In genomic region chr7:67019562-67020390, GRCh38 we compare ENCODE assay signal across 15 cellular contexts. TPM values are rescaled to one million over a fixed set of nuclear protein-coding genes. Genes with fewer than 3 reads are reported as not detected.
DNase-seq lines count a peak whose midpoint lies in the region; ATAC-seq, FAIRE-seq and TF ChIP-seq lines count a peak whose summit lies in the region.
"Had no signal": no experiment of that assay in that cellular context is flagged by ENCODE, and none has a peak within 500 bp of the region (broad histone marks: within the 10 kb centered on the region; RNA-seq: fewer than 3 reads in every experiment).

No MANE protein-coding gene starts in this region.

- CTCF ChIA-PET in activated CD4-positive, alpha-beta memory T cell treated with anti-CD3 and anti-CD28 coated beads, Interleukin-2, amount 10 ng/mL, durations not matched to agents 7 days and 5 days (lab: Charles Lee): interaction anchor here (0.9 to 1.7 kb wide), 3 partner anchors 13 to 283 kb away, joined by 3 to 6 read pairs (median 4); no protein-coding TSS in a partner anchor

- no peaks in the 10 kb centered on the region for H3K9me3 ChIP-seq in sigmoid colon
- H3K9me3 ChIP-seq: BE2C, upper lobe of left lung had no signal

- H3K4me1 Mint-ChIP-seq in activated CD4-positive, alpha-beta memory T cell treated with anti-CD3 and anti-CD28 coated beads, Interleukin-2, amount 10 ng/mL, durations not matched to agents 7 days and 5 days: peaks cover 16% of the 10 kb centered on the region

- POLR2A ChIA-PET in activated CD4-positive, alpha-beta memory T cell treated with anti-CD3 and anti-CD28 coated beads, Interleukin-2, amount 10 ng/mL, durations not matched to agents 7 days and 5 days (lab: Charles Lee): interaction anchor here (0.6 to 1.6 kb wide), 3 partner anchors 21 to 175 kb away, joined by 3 to 5 read pairs (median 3); partner anchors contain the start of gene TYW1

- no peak overlapping the region for H3K4me3 Mint-ChIP-seq in activated CD4-positive, alpha-beta memory T cell treated with anti-CD3 and anti-CD28 coated beads, Interleukin-2, amount 10 ng/mL, durations not matched to agents 7 days and 5 days

- no peaks in the 10 kb centered on the region for H3K27me3 ChIP-seq in sigmoid colon
- H3K27me3 ChIP-seq: BE2C, upper lobe of left lung had no signal

- H3K36me3 ChIP-seq in sigmoid colon: peaks cover 12 to 87% (median 42%) of the 10 kb centered on the region in 4 donors

- intact Hi-C loops in sigmoid colon (cut with DNase I): no loop called here

- ATAC-seq in GM21576 (IDR thresholded peaks at IDR 0.05; ENCODE audit: unreplicated experiment): no peak

- H3K36me3 Mint-ChIP-seq in activated CD4-positive, alpha-beta memory T cell treated with anti-CD3 and anti-CD28 coated beads, Interleukin-2, amount 10 ng/mL, durations not matched to agents 7 days and 5 days (ENCODE audit: low read depth): peaks cover 43% of the 10 kb centered on the region

- peak overlapping the region; percentile 61 for H3K27ac Mint-ChIP-seq in activated CD4-positive, alpha-beta memory T cell treated with anti-CD3 and anti-CD28 coated beads, Interleukin-2, amount 10 ng/mL, durations not matched to agents 7 days and 5 days

- no peaks in the 10 kb centered on the region for H3K4me1 ChIP-seq in sigmoid colon
- H3K4me1 ChIP-seq: upper lobe of left lung had no signal

- no peak overlapping the region for H3K4me3 ChIP-seq in sigmoid colon
- H3K4me3 ChIP-seq: upper lobe of left lung had no signal

- peak; percentile 32 for DNase-seq in activated CD8-positive, alpha-beta memory T cell treated with anti-CD3 and anti-CD28 coated beads for 24 hours
- DNase-seq in activated CD8-positive, alpha-beta memory T cell treated with anti-CD3 and anti-CD28 coated beads, Interleukin-2, amount 50 U/mL, for 4 hours: no peak
- DNase-seq in NCI-H146 treated with DMSO at 0.1 percent for 48 hours (lab: John Stamatoyannopoulos, UW; ENCODE audit: unreplicated experiment): peak; percentile 88
- DNase-seq in activated CD4-positive, alpha-beta memory T cell treated with anti-CD3 and anti-CD28 coated beads, Interleukin-2, amount 10 ng/mL, durations not matched to agents 7 days and 5 days: no peak
- peak; percentile 26 for DNase-seq in sigmoid colon
- DNase-seq in H54 (ENCODE audit: insufficient read length, low spot score): no peak
- DNase-seq in NK-92 (lab: John Stamatoyannopoulos, UW; ENCODE audit: unreplicated experiment): no peak
- DNase-seq: BE2C; H7; Karpas-422; naive B cell; stimulated activated CD4-positive, alpha-beta T cell treated with anti-CD3 and anti-CD28 coated beads, Interleukin-4, amount 100 ng/mL, for 24 hours; upper lobe of left lung had no signal

- no peaks in the 10 kb centered on the region for H3K9me3 Mint-ChIP-seq in activated CD4-positive, alpha-beta memory T cell treated with anti-CD3 and anti-CD28 coated beads, Interleukin-2, amount 10 ng/mL, durations not matched to agents 7 days and 5 days
- H3K9me3 Mint-ChIP-seq: naive B cell had no signal

- TF ChIP-seq POLR2A in sigmoid colon (IDR thresholded peaks at IDR 0.05) (no peak), H54 (IDR thresholded peaks at IDR 0.05; ENCODE audit: low read depth, low read length) (no peak)

- TF ChIP-seq CTCF in sigmoid colon (IDR thresholded peaks at IDR 0.05): no peak

- no peak for TF ChIP-seq EP300 in sigmoid colon (IDR thresholded peaks at IDR 0.05)

- no peak for FAIRE-seq in H54 (lab: Jason Lieb, UNC)
- FAIRE-seq: TTC549 had no signal

- H3K27ac ChIP-seq in sigmoid colon: no peak overlapping the region
- H3K27ac ChIP-seq: upper lobe of left lung had no signal

- WGBS in sigmoid colon, 2 donors: 75 to 84% methylated on average over 8 of the region's 8 CpGs

- H3K27me3 Mint-ChIP-seq in activated CD4-positive, alpha-beta memory T cell treated with anti-CD3 and anti-CD28 coated beads, Interleukin-2, amount 10 ng/mL, durations not matched to agents 7 days and 5 days: no peaks in the 10 kb centered on the region
- H3K27me3 Mint-ChIP-seq: naive B cell had no signal

RNA-seq across cellular contexts. Expression of gene TYW1, which starts 23.1 kb away (rescaled TPM):
- 10 to 100 TPM; 12.4 to 15.2 TPM for total RNA-seq in activated CD4-positive, alpha-beta memory T cell treated with anti-CD3 and anti-CD28 coated beads, Interleukin-2, amount 10 ng/mL, durations not matched to agents 7 days and 5 days
- 10 to 100 TPM; 14.3 to 47.2 (median 24.0) TPM for total RNA-seq in sigmoid colon
- 10 to 100 TPM in 1 of 3 donors, 1 to 10 TPM in 2; 3.0 to 10.7 (median 6.0) TPM for polyA plus RNA-seq in sigmoid colon

RNA-seq across cellular contexts. Expression of gene SBDS, which starts 24.4 kb away (rescaled TPM):
- total RNA-seq in activated CD4-positive, alpha-beta memory T cell treated with anti-CD3 and anti-CD28 coated beads, Interleukin-2, amount 10 ng/mL, durations not matched to agents 7 days and 5 days: 10 to 100 TPM; 40.2 to 40.7 TPM
- 100 to 1,000 TPM; 116 to 190 (median 185) TPM for total RNA-seq in sigmoid colon
- 100 to 1,000 TPM in 2 of 3 donors, 10 to 100 TPM in 1; 94.7 to 266 (median 187) TPM for polyA plus RNA-seq in sigmoid colon

Comparison
In these comparisons a context has a peak if more than half of its experiments do, and no peak if none do; other contexts are left out.
1. DNase-seq: peak in activated CD8-positive, alpha-beta memory T cell treated with anti-CD3 and anti-CD28 coated beads for 24 hours (single experiment), NCI-H146 treated with DMSO at 0.1 percent for 48 hours (single experiment) and sigmoid colon (single experiment); none in activated CD8-positive, alpha-beta memory T cell treated with anti-CD3 and anti-CD28 coated beads, Interleukin-2, amount 50 U/mL, for 4 hours (single experiment), activated CD4-positive, alpha-beta memory T cell treated with anti-CD3 and anti-CD28 coated beads, Interleukin-2, amount 10 ng/mL, durations not matched to agents 7 days and 5 days (single experiment), H54 (single experiment) and NK-92 (single experiment).